ENCODE assay signal across 1 cellular context in genomic region chr15:92164327-92165000, GRCh38.
TF ChIP-seq lines count a peak whose summit lies in the region.

No MANE protein-coding gene starts in this region.

TF ChIP-seq in WTC11, 78 proteins besides CTCF, POLR2A, EP300 and RAD21 (continued from another document):
- TF ChIP-seq ARID4B (CRISPR knock-in tag; IDR thresholded peaks at IDR 0.05; ENCODE audit: borderline replicate concordance) (no peak), OVOL2 (CRISPR knock-in tag; IDR thresholded peaks at IDR 0.05; ENCODE audit: borderline replicate concordance) (no peak), ERG (CRISPR knock-in tag; IDR thresholded peaks at IDR 0.05) (no peak), STAT6 (CRISPR knock-in tag; conservative IDR thresholded peaks at IDR 0.05; ENCODE audit: low read depth) (no peak), CREM (CRISPR knock-in tag; IDR thresholded peaks at IDR 0.05) (no peak), E2F4 (CRISPR knock-in tag; IDR thresholded peaks at IDR 0.05; ENCODE audit: borderline replicate concordance, low read depth) (no peak)
